In genomic region chrX:144896323-144896722, GRCh38 we compare ENCODE assay signal across 13 cellular contexts.
DNase-seq lines count a peak whose midpoint lies in the region; ATAC-seq and TF ChIP-seq lines count a peak whose summit lies in the region.
"Had no signal": no experiment of that assay in that cellular context is flagged by ENCODE, and none has a peak within 500 bp of the region (broad histone marks: within the 10 kb centered on the region; RNA-seq: fewer than 3 reads in every experiment).

No MANE protein-coding gene starts in this region.

- no peak overlapping the region for H2AFZ ChIP-seq in PC-9

- H3K9me3 ChIP-seq in BE2C (no peaks in the 10 kb centered on the region), PC-9 (ENCODE audit: insufficient read depth, low read depth) (no peaks in the 10 kb centered on the region), esophagus muscularis mucosa (no peaks in the 10 kb centered on the region)
- H3K9me3 ChIP-seq: Caco-2 had no signal

- H3K79me2 ChIP-seq in PC-9 (ENCODE audit: low read depth) = no peaks in the 10 kb centered on the region

- TF ChIP-seq CTCF in BE2C (IDR thresholded peaks at IDR 0.05; ENCODE audit: low read depth, low read length) = 0 out of 2 replicates have a peak, but pooled peaks have one; percentile 13
- TF ChIP-seq CTCF in PC-9 (conservative IDR thresholded peaks at IDR 0.05) = peak; percentile 66
- no peak for TF ChIP-seq CTCF in esophagus muscularis mucosa (IDR thresholded peaks at IDR 0.05)

- BruUV-seq in PC-9 (replicated peaks; lab: Mats Ljungman, UMichigan) = no TSS peak

- POLR2A ChIA-PET in PC-9 (lab: Charles Lee; ENCODE audit: unreplicated experiment) = no interaction called here

- TF ChIP-seq POLR2A in esophagus muscularis mucosa (IDR thresholded peaks at IDR 0.05; ENCODE audit: low read depth) = no peak

- H3K27ac ChIP-seq in PC-9 (no peak overlapping the region), esophagus muscularis mucosa (replicated peaks in 1 of 4) (no peak overlapping the region)
- H3K27ac ChIP-seq: skin epidermis had no signal

- CTCF ChIA-PET in PC-9 (lab: Charles Lee) = interaction anchor here (0.6 kb wide), 1 partner anchor 105 kb away, joined by 3 read pairs; no protein-coding TSS in a partner anchor

- TF ChIP-seq EP300 in esophagus muscularis mucosa (IDR thresholded peaks at IDR 0.05) = no peak

- DNase-seq in BE2C = no peak
- DNase-seq in PC-9 = no peak
- DNase-seq in iPS-NIHi11 (ENCODE audit: low spot score) = peak; percentile 2
- no peak for DNase-seq in amniotic stem cell (lab: John Stamatoyannopoulos, UW)
- no peak for DNase-seq in esophagus muscularis mucosa (ENCODE audit: extremely low spot score)
- DNase-seq in globus pallidus (ENCODE audit: low spot score) = no peak
- DNase-seq: Caco-2, foreskin fibroblast, GOT3, NCI-H1930 had no signal

- H3K9me2 ChIP-seq in PC-9 (ENCODE audit: insufficient read depth) = no peaks in the 10 kb centered on the region

- no peaks in the 10 kb centered on the region for H3K27me3 ChIP-seq in BE2C
- H3K27me3 ChIP-seq in PC-9 (ENCODE audit: insufficient read depth, low read depth) = no peaks in the 10 kb centered on the region
- H3K27me3 ChIP-seq in esophagus muscularis mucosa = no peaks in the 10 kb centered on the region

- H4K20me1 ChIP-seq in PC-9 (ENCODE audit: insufficient read depth) = no peaks in the 10 kb centered on the region

- H3K4me2 ChIP-seq in PC-9 = no peak overlapping the region

- no peaks in the 10 kb centered on the region for H3F3A ChIP-seq in PC-9 (ENCODE audit: insufficient read depth, low read depth)

- peak; percentile 52 for ATAC-seq in GM21825 (IDR thresholded peaks at IDR 0.05; ENCODE audit: unreplicated experiment)
- ATAC-seq in esophagus mucosa = no peak

- H3K4me1 ChIP-seq in BE2C (no peaks in the 10 kb centered on the region), PC-9 (replicated peaks; ENCODE audit: insufficient read depth) (no peaks in the 10 kb centered on the region), esophagus muscularis mucosa (no peaks in the 10 kb centered on the region)
- H3K4me1 ChIP-seq: Caco-2 had no signal

- H3K36me3 ChIP-seq in BE2C (no peaks in the 10 kb centered on the region), PC-9 (ENCODE audit: low read depth) (no peaks in the 10 kb centered on the region), esophagus muscularis mucosa (no peaks in the 10 kb centered on the region)

- intact Hi-C loops in PC-9 (cut with micrococcal nuclease; ENCODE audit: unreplicated experiment) (loop anchor here (1.0 kb wide), 1 partner anchor 105 kb away; no protein-coding TSS in a partner anchor), esophagus muscularis mucosa (cut with DNase I) (no loop called here)

- H3K4me3 ChIP-seq in BE2C (ENCODE audit: low read depth, low read length) (no peak overlapping the region), PC-9 (no peak overlapping the region), esophagus muscularis mucosa (no peak overlapping the region)
- H3K4me3 ChIP-seq: skin epidermis had no signal

Comparison
In these comparisons a context has a peak if more than half of its experiments do, and no peak if none do; other contexts are left out.
1. CTCF ChIP-seq: peak in BE2C (single experiment) and PC-9 (single experiment); none in esophagus muscularis mucosa (0 of 3).